In the genomic region with DNA sequence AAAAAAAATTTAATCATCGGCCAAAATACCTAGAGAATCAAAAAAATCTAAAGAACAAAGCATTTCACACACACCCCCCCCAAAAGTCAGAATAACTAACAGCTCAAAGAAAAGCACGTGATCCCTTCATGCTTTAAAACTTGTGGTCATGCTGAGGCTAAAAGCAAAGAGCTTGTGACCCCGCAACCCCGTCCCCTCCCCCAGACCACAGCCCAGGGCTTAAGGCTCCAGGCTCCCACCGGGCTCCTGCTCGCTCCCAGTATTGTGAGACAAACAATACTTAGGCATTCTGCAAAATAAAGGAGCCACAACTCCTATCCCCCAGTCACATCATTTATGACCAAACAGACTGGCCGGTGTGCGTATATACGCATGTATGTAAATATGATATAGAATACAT, we compare ENCODE assay signal across 25 cellular contexts.
A peak's percentile ranks its signal among the peaks of the same experiment; 100 is the strongest.
DNase-seq lines count a peak whose midpoint lies in the region; ATAC-seq, FAIRE-seq and TF ChIP-seq lines count a peak whose summit lies in the region.
"Had no signal": no experiment of that assay in that cellular context is flagged by ENCODE, and none has a peak within 500 bp of the region (broad histone marks: within the 10 kb centered on the region; RNA-seq: fewer than 3 reads in every experiment).

No MANE protein-coding gene starts in this region.

- H3K4ac ChIP-seq in H9 (ENCODE audit: low read depth, low read length), result no peak overlapping the region

- H3T11ph ChIP-seq in H9 (ENCODE audit: low read length), result no peak overlapping the region

- peak overlapping the region; percentile 99 for H3K4me3 ChIP-seq in iPS-20b (ENCODE audit: low read length)
- H3K4me3 ChIP-seq: adrenal gland, gastroesophageal sphincter, GM23248, left ventricle myocardium inferior, thoracic aorta had no signal

- H2BK20ac ChIP-seq in H9 (ENCODE audit: low read depth, low read length, poor library complexity, severe bottlenecking), result no peak overlapping the region

- no peaks in the 10 kb centered on the region for H4K20me1 ChIP-seq in H9 (ENCODE audit: control insufficient read depth, insufficient read depth, insufficient read length)

- H3K9me3 ChIP-seq in H9 (ENCODE audit: control insufficient read depth, low read depth, low read length) (no peaks in the 10 kb centered on the region), iPS-20b (ENCODE audit: insufficient read depth, low read depth, low read length) (no peaks in the 10 kb centered on the region)
- H3K9me3 ChIP-seq: adrenal gland, gastroesophageal sphincter, left ventricle myocardium inferior, thoracic aorta had no signal

- H3K36me3 ChIP-seq in iPS-20b (ENCODE audit: insufficient read depth, low read depth, low read length), result peaks cover 21% of the 10 kb centered on the region
- H3K36me3 ChIP-seq: adrenal gland, gastroesophageal sphincter, left ventricle myocardium inferior, thoracic aorta had no signal

- H3K4me3 Mint-ChIP-seq in H9 (peak overlapping the region; percentile 93 to 100), progenitor cell of endocrine pancreas (ENCODE audit: low read depth) (peak overlapping the region; percentile 52)

- H3K27ac Mint-ChIP-seq in H9 (peak overlapping the region; percentile 96 to 100 (median 97); a peak in 5 of 7 replicates), progenitor cell of endocrine pancreas (no peak overlapping the region)
- H3K27ac Mint-ChIP-seq: CD4-positive, CD25-positive, alpha-beta regulatory T cell; IgD-negative memory B cell had no signal

- H3K23me2 ChIP-seq in H9 (ENCODE audit: insufficient read length, low read depth, low read length, poor library complexity, severe bottlenecking), result peaks cover 15% of the 10 kb centered on the region

- no peak overlapping the region for H2BK120ac ChIP-seq in H9 (ENCODE audit: low read depth, low read length, poor library complexity, severe bottlenecking)

- H4K91ac ChIP-seq in H9 (ENCODE audit: insufficient read length, low read depth, low read length), result no peak overlapping the region

- FAIRE-seq in TTC549 (lab: Jason Lieb, UNC), result peak; percentile 63
- FAIRE-seq: colon had no signal

- no peak overlapping the region for H2BK5ac ChIP-seq in H9 (ENCODE audit: insufficient read length, low read length)

- peaks cover 21% of the 10 kb centered on the region; the same call in 1 of the 2 replicates for H3K79me2 ChIP-seq in H9 (ENCODE audit: insufficient read depth, low read length)

- H2BK12ac ChIP-seq in H9 (ENCODE audit: insufficient read length, low read depth, low read length), result no peak overlapping the region

- H2BK15ac ChIP-seq in H9 (ENCODE audit: low read depth, low read length), result no peak overlapping the region

- H3K4me1 ChIP-seq in H9 (ENCODE audit: insufficient read depth, low read length), result peaks cover 6% of the 10 kb centered on the region; the same call in 1 of the 2 replicates
- H3K4me1 ChIP-seq in iPS-20b (ENCODE audit: insufficient read depth, low read length), result peaks cover 39% of the 10 kb centered on the region
- H3K4me1 ChIP-seq: adrenal gland, left ventricle myocardium inferior had no signal

- H3K4me1 Mint-ChIP-seq in H9 (peaks cover 29 to 60% of the 10 kb centered on the region in 2 experiments), progenitor cell of endocrine pancreas (ENCODE audit: low read depth) (peaks cover 9% of the 10 kb centered on the region)

- H2AFZ ChIP-seq in H9 (ENCODE audit: low read length), result no peak overlapping the region
- H2AFZ ChIP-seq: GM23248 had no signal

- H3K9ac ChIP-seq in H9 (ENCODE audit: extremely low read depth, insufficient read length, low read length) (peak overlapping the region; percentile 59), iPS-20b (ENCODE audit: low read depth, low read length) (peak overlapping the region; percentile 100; the same call in 1 of the 2 replicates)
- H3K9ac ChIP-seq: GM23248 had no signal

- H4K8ac ChIP-seq in H9 (replicated peaks; ENCODE audit: insufficient read length, low read depth, low read length), result no peak overlapping the region

- no peak overlapping the region for H3K56ac ChIP-seq in H9 (ENCODE audit: insufficient read length, low read depth, low read length)

- peak; percentile 73 for DNase-seq in H9
- DNase-seq in progenitor cell of endocrine pancreas (ENCODE audit: low spot score, unreplicated experiment), result no peak
- no peak for DNase-seq in NOMO-1 (lab: John Stamatoyannopoulos, UW; ENCODE audit: unreplicated experiment in 2 of 2)
- no peak for DNase-seq in hepatic stellate cell (ENCODE audit: low spot score)
- DNase-seq: activated CD4-positive, alpha-beta T cell treated with anti-CD3 and anti-CD28 coated beads, Interleukin-2, amount 50 U/mL, for 48 hours; activated gamma-delta T cell; adrenal gland; CD4-positive, CD25-positive, alpha-beta regulatory T cell; DMS 273 treated with DMSO at 0.1 percent for 48 hours; GM23248; left ventricle myocardium inferior; NCI-H446; nucleus accumbens; retina; stimulated activated CD4-positive, alpha-beta T cell treated with anti-CD3 and anti-CD28 coated beads, Interleukin-4, amount 100 ng/mL, for 1 hour; stimulated activated naive CD4-positive, alpha-beta T cell treated with Interleukin-2 at 50 U/mL for 16 hours had no signal

- H3K27me3 ChIP-seq in H9 (ENCODE audit: insufficient read depth, low read length) (no peaks in the 10 kb centered on the region), iPS-20b (ENCODE audit: insufficient read depth, low read length) (no peaks in the 10 kb centered on the region)
- H3K27me3 ChIP-seq: gastroesophageal sphincter had no signal

- no peak overlapping the region for H3K14ac ChIP-seq in H9 (ENCODE audit: insufficient read depth, low read length)

- H3K79me1 ChIP-seq in H9 (ENCODE audit: insufficient read depth, low read depth, low read length, poor library complexity, severe bottlenecking), result no peaks in the 10 kb centered on the region

- H3K27me3 Mint-ChIP-seq in H9 (ENCODE audit: low read depth), result peaks cover 2% of the 10 kb centered on the region; the same call in 1 of the 2 replicates
- peaks cover 3% of the 10 kb centered on the region for H3K27me3 Mint-ChIP-seq in progenitor cell of endocrine pancreas

- H4K5ac ChIP-seq in H9 (ENCODE audit: insufficient read length, low read depth, low read length), result no peak overlapping the region

- no peak overlapping the region for H3K18ac ChIP-seq in H9 (ENCODE audit: insufficient read length, low read depth, low read length)

- TF ChIP-seq CTCF in H9 (conservative IDR thresholded peaks at IDR 0.05) (no peak), progenitor cell of endocrine pancreas (IDR thresholded peaks at IDR 0.05; ENCODE audit: unreplicated experiment) (no peak)

- H3K27ac ChIP-seq in H9 (ENCODE audit: insufficient read length, low read depth, low read length) (peak overlapping the region; percentile 99), iPS-20b (ENCODE audit: low read length) (peak overlapping the region; percentile 90)
- H3K27ac ChIP-seq: adrenal gland, gastroesophageal sphincter, GM23248, left ventricle myocardium inferior, thoracic aorta had no signal

- no CpG with 5 or more reads among the region's 9 CpGs for WGBS in H9 (ENCODE audit: extremely low coverage, insufficient read length, low lambda C conversion rate)

- no peak overlapping the region for H2AK5ac ChIP-seq in H9 (ENCODE audit: insufficient read length, low read length)

- H3K9me3 Mint-ChIP-seq in H9, result peaks cover 5 to 29% of the 10 kb centered on the region in 2 experiments; a peak in 4 of 5 replicates
- peaks cover 1% of the 10 kb centered on the region for H3K9me3 Mint-ChIP-seq in progenitor cell of endocrine pancreas (ENCODE audit: low read depth)
- H3K9me3 Mint-ChIP-seq: T-helper 1 cell treated with Interleukin-12 subunit alpha and Interleukin-12 subunit beta and Interleukin-4 antibody, amounts not matched to agents 30 μg/mL and 1 μg/mL, for 36 hours had no signal

- H3K36me3 Mint-ChIP-seq in H9 (ENCODE audit: insufficient read depth in 1 of 3, low read depth in 3 of 3) (peaks cover 26 to 30% (median 27%) of the 10 kb centered on the region in 3 experiments), progenitor cell of endocrine pancreas (ENCODE audit: insufficient read depth) (no peaks in the 10 kb centered on the region)
- H3K36me3 Mint-ChIP-seq: CD4-positive, CD25-positive, alpha-beta regulatory T cell; IgD-negative memory B cell had no signal

- no peak overlapping the region for H3K23ac ChIP-seq in H9 (ENCODE audit: insufficient read length, low read depth, low read length)

- ATAC-seq in GM21423 (IDR thresholded peaks at IDR 0.05; ENCODE audit: unreplicated experiment), result no peak
- ATAC-seq: gastroesophageal sphincter, Panc1 had no signal

- H3K4me2 ChIP-seq in H9 (ENCODE audit: insufficient read depth, insufficient read length, low read length), result peak overlapping the region; percentile 85
